Comparison of ENCODE assay signal across 16 cellular contexts in the genomic region with DNA sequence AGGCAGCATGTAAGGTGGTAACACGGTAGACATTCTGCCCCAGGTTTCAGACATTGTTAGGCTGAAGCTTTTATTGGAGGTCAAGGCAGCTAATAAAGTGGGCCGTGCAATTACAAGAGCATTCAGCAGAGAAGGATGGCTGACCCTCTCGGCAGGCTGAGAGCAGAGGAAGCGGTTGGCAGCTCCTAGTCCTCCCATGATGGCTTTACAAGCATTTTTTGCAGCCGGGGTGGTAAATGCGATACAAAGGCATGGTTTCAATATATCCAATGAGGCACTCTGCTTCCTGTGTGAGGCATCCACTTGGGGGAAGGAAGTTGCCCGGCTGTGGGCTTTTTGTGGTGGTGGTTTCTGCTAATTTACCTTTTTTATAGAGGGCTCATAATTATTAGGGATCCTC.
"Had no signal": no experiment of that assay in that cellular context is flagged by ENCODE, and none has a peak within 500 bp of the region (broad histone marks: within the 10 kb centered on the region; RNA-seq: fewer than 3 reads in every experiment).

No MANE protein-coding gene starts in this region.

- ATAC-seq: naive thymus-derived CD4-positive, alpha-beta T cell; psoas muscle; sciatic nerve; T-helper 17 cell had no signal

- DNase-seq: activated CD4-positive, alpha-beta memory T cell treated with anti-CD3 and anti-CD28 coated beads for 36 hours; activated CD4-positive, CD25-positive, alpha-beta regulatory T cell treated with anti-CD3 and anti-CD28 coated beads, Interleukin-2, amount 50 U/mL, for 72 hours; activated gamma-delta T cell; activated T-cell treated with anti-CD3 and anti-CD28 coated beads, Interleukin-2, amount 50 U/mL, for 48 hours; brain microvascular endothelial cell; immature natural killer cell; left cardiac atrium; naive thymus-derived CD4-positive, alpha-beta T cell; nucleus accumbens; psoas muscle; stimulated activated naive CD4-positive, alpha-beta T cell; substantia nigra; T-helper 17 cell; transverse colon had no signal

- H3K27ac ChIP-seq: brain microvascular endothelial cell, psoas muscle, transverse colon had no signal

- H3K27me3 ChIP-seq: brain microvascular endothelial cell had no signal

- H3K36me3 ChIP-seq: brain microvascular endothelial cell, transverse colon had no signal

- H3K9me3 ChIP-seq: psoas muscle, transverse colon had no signal

- H3K4me3 ChIP-seq: lung, psoas muscle, transverse colon had no signal

- H3K4me1 ChIP-seq: psoas muscle had no signal
